Comparison of ENCODE assay signal across 26 cellular contexts in genomic region chr14:80781968-80782367, GRCh38.
DNase-seq lines count a peak whose midpoint lies in the region; ATAC-seq and TF ChIP-seq lines count a peak whose summit lies in the region.
"Had no signal": no experiment of that assay in that cellular context is flagged by ENCODE, and none has a peak within 500 bp of the region (broad histone marks: within the 10 kb centered on the region; RNA-seq: fewer than 3 reads in every experiment).

No MANE protein-coding gene starts in this region.

- H3K36me3 Mint-ChIP-seq in T-helper 2 cell treated with Interferon-gamma antibody and Interleukin-4, amounts not matched to agents 5 μg/mL and 100 μg/mL, for 36 hours (ENCODE audit: low read depth), result peaks cover 2% of the 10 kb centered on the region

- H3K27me3 Mint-ChIP-seq in T-helper 2 cell treated with Interferon-gamma antibody and Interleukin-4, amounts not matched to agents 5 μg/mL and 100 μg/mL, for 36 hours (ENCODE audit: low read depth), result no peaks in the 10 kb centered on the region
- H3K27me3 Mint-ChIP-seq: activated CD4-positive, alpha-beta memory T cell treated with anti-CD3 and anti-CD28 coated beads for 36 hours; activated T-helper 17 cell treated with anti-CD3 and anti-CD28 coated beads, Interleukin-2, amount 50 U/mL, for 72 hours; CD8-positive, alpha-beta memory T cell had no signal

- intact Hi-C loops in left colon (cut with DNase I, micrococcal nuclease), result no loop called here

- H3K4me1 Mint-ChIP-seq in T-helper 2 cell treated with Interferon-gamma antibody and Interleukin-4, amounts not matched to agents 5 μg/mL and 100 μg/mL, for 36 hours (ENCODE audit: low read depth), result no peaks in the 10 kb centered on the region
- H3K4me1 Mint-ChIP-seq: activated T-helper 17 cell treated with anti-CD3 and anti-CD28 coated beads, Interleukin-2, amount 50 U/mL, for 72 hours; CD8-positive, alpha-beta memory T cell had no signal

- no peak for TF ChIP-seq CTCF in AG10803 (conservative IDR thresholded peaks at IDR 0.05; ENCODE audit: low read length)
- no peak for TF ChIP-seq CTCF in astrocyte of the cerebellum (IDR thresholded peaks at IDR 0.05; ENCODE audit: low read depth, low read length, missing control alignments)
- TF ChIP-seq CTCF in fibroblast of the aortic adventitia (IDR thresholded peaks at IDR 0.05; ENCODE audit: insufficient read depth, low read length), result no peak

- DNase-seq in AG10803 (ENCODE audit: low read depth) (peak; percentile 6), M059J (ENCODE audit: low read depth) (peak; percentile 75), astrocyte of the cerebellum (ENCODE audit: low read depth) (peak; percentile 4), fibroblast of the aortic adventitia (ENCODE audit: low read depth) (peak; percentile 8), NCI-H2227 treated with DMSO at 0.1 percent for 48 hours (lab: John Stamatoyannopoulos, UW) (no peak), left colon (no peak), NCI-H1930 (lab: John Stamatoyannopoulos, UW) (no peak)
- no peak for DNase-seq in T-helper 2 cell treated with Interferon-gamma antibody and Interleukin-4, amounts not matched to agents 5 μg/mL and 100 μg/mL, for 36 hours (ENCODE audit: low spot score)
- DNase-seq: activated CD4-positive, alpha-beta memory T cell treated with anti-CD3 and anti-CD28 coated beads for 36 hours; activated CD8-positive, alpha-beta memory T cell treated with anti-CD3 and anti-CD28 coated beads, Interleukin-2, amount 50 U/mL, for 48 hours; anterior cingulate cortex; BE2C; CD8-positive, alpha-beta memory T cell; cerebellar nuclear complex; head of caudate nucleus; MM.1S; NCI-H1436; NCI-H510A; pancreas; Peyer's patch; stimulated activated CD4-positive, alpha-beta T cell treated with anti-CD3 and anti-CD28 coated beads, Interleukin-2, amount 100 ng/mL, for 24 hours; T-helper 1 cell had no signal

- no peak for ATAC-seq in left colon
- ATAC-seq: activated CD4-positive, CD25-positive, alpha-beta regulatory T cell treated with anti-CD3 and anti-CD28 coated beads, Interleukin-2, amount 50 U/mL, for 24 hours; activated naive CD4-positive, alpha-beta T cell treated with anti-CD3 and anti-CD28 coated beads, Interleukin-2, amount 50 U/mL, for 72 hours; activated T-helper 17 cell treated with anti-CD3 and anti-CD28 coated beads, Interleukin-2, amount 50 U/mL, for 72 hours; pancreas had no signal

- H3K9me3 Mint-ChIP-seq in T-helper 2 cell treated with Interferon-gamma antibody and Interleukin-4, amounts not matched to agents 5 μg/mL and 100 μg/mL, for 36 hours, result no peaks in the 10 kb centered on the region
- H3K9me3 Mint-ChIP-seq: activated CD4-positive, alpha-beta memory T cell treated with anti-CD3 and anti-CD28 coated beads for 36 hours; activated naive CD4-positive, alpha-beta T cell treated with anti-CD3 and anti-CD28 coated beads, Interleukin-2, amount 50 U/mL, for 72 hours; activated T-helper 17 cell treated with anti-CD3 and anti-CD28 coated beads, Interleukin-2, amount 50 U/mL, for 72 hours; CD8-positive, alpha-beta memory T cell had no signal

- H3K27ac Mint-ChIP-seq in T-helper 2 cell treated with Interferon-gamma antibody and Interleukin-4, amounts not matched to agents 5 μg/mL and 100 μg/mL, for 36 hours, result no peak overlapping the region
- H3K27ac Mint-ChIP-seq: activated CD4-positive, alpha-beta memory T cell treated with anti-CD3 and anti-CD28 coated beads for 36 hours; activated naive CD4-positive, alpha-beta T cell treated with anti-CD3 and anti-CD28 coated beads, Interleukin-2, amount 50 U/mL, for 72 hours; activated T-helper 17 cell treated with anti-CD3 and anti-CD28 coated beads, Interleukin-2, amount 50 U/mL, for 72 hours; CD8-positive, alpha-beta memory T cell had no signal

- no peak overlapping the region for H3K4me3 Mint-ChIP-seq in T-helper 2 cell treated with Interferon-gamma antibody and Interleukin-4, amounts not matched to agents 5 μg/mL and 100 μg/mL, for 36 hours
- H3K4me3 Mint-ChIP-seq: activated CD4-positive, alpha-beta memory T cell treated with anti-CD3 and anti-CD28 coated beads for 36 hours; activated T-helper 17 cell treated with anti-CD3 and anti-CD28 coated beads, Interleukin-2, amount 50 U/mL, for 72 hours; CD8-positive, alpha-beta memory T cell had no signal

- no peak overlapping the region for H3K4me3 ChIP-seq in AG10803 (ENCODE audit: low read length)
- H3K4me3 ChIP-seq in astrocyte of the cerebellum (ENCODE audit: low read depth, low read length), result no peak overlapping the region
- no peak overlapping the region for H3K4me3 ChIP-seq in fibroblast of the aortic adventitia (ENCODE audit: low read depth, low read length)
- H3K4me3 ChIP-seq: pancreas, Peyer's patch, tibial nerve had no signal

- in situ Hi-C loops in astrocyte of the cerebellum (cut with HindIII; ENCODE audit: low sequenced_read_pairs), result no loop called here

Comparison
In these comparisons a context has a peak if more than half of its experiments do, and no peak if none do; other contexts are left out.
1. DNase-seq: peak in AG10803 (single experiment), M059J (single experiment), astrocyte of the cerebellum (single experiment) and fibroblast of the aortic adventitia (single experiment); none in NCI-H2227 treated with DMSO at 0.1 percent for 48 hours (single experiment), left colon (0 of 2), NCI-H1930 (0 of 2) and T-helper 2 cell treated with Interferon-gamma antibody and Interleukin-4, amounts not matched to agents 5 μg/mL and 100 μg/mL, for 36 hours (single experiment).